10 cellular contexts compared by ENCODE assay signal in the genomic region with DNA sequence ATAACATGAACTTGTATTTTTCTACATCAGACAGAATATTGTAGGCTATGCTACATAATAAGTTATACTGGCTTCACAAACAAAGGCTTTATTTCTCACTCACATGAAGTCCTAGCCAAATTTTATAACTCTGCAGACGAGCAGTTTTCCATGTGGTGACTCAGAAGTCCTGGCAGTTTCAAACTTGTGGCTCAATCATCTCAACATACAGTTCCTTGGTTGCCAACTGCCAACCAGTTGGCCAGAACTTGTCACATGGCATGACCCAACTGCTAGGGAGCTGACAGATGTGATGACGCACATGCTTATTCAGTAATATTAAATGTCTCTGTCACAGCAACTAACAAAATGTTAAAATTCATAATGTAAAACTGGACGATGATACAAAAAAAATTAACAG.
DNase-seq lines count a peak whose midpoint lies in the region; ATAC-seq lines count a peak whose summit lies in the region.
"Had no signal": no experiment of that assay in that cellular context is flagged by ENCODE, and none has a peak within 500 bp of the region (broad histone marks: within the 10 kb centered on the region; RNA-seq: fewer than 3 reads in every experiment).

No MANE protein-coding gene starts in this region.

- ATAC-seq in GM19023 (IDR thresholded peaks at IDR 0.05; ENCODE audit: unreplicated experiment) (no peak), HG03565 (IDR thresholded peaks at IDR 0.05; ENCODE audit: unreplicated experiment) (no peak)

- H3K4me1 ChIP-seq in effector memory CD4-positive, alpha-beta T cell (ENCODE audit: control insufficient read depth, insufficient read depth, low read length, poor library complexity, severe bottlenecking) = peaks cover 7% of the 10 kb centered on the region

- no peak overlapping the region for H3K27ac ChIP-seq in epithelial cell of prostate
- no peak overlapping the region for H3K27ac ChIP-seq in effector memory CD4-positive, alpha-beta T cell (ENCODE audit: insufficient read depth, low read length, poor library complexity, severe bottlenecking)

- no peaks in the 10 kb centered on the region for H3K27me3 ChIP-seq in effector memory CD4-positive, alpha-beta T cell (replicated peaks; ENCODE audit: control insufficient read depth, insufficient read depth, low read length, poor library complexity, severe bottlenecking)

- no peaks in the 10 kb centered on the region for H3K9me3 ChIP-seq in effector memory CD4-positive, alpha-beta T cell (ENCODE audit: control insufficient read depth, low read length)

- H3K36me3 ChIP-seq in effector memory CD4-positive, alpha-beta T cell (ENCODE audit: control insufficient read depth, insufficient read depth, low read length) = no peaks in the 10 kb centered on the region

- H3K4me3 ChIP-seq in effector memory CD4-positive, alpha-beta T cell (ENCODE audit: insufficient read depth, low read depth, low read length, poor library complexity, severe bottlenecking) = no peak overlapping the region

- DNase-seq in Ammon's horn (ENCODE audit: low spot score) (peak; percentile 35), NCI-H2171 treated with DMSO at 0.1 percent for 48 hours (lab: John Stamatoyannopoulos, UW) (peak; percentile 15), epithelial cell of prostate (ENCODE audit: low read depth, low spot score) (peak; percentile 93), myocyte (ENCODE audit: low read depth) (peak; percentile 91), NCI-H1694 (lab: John Stamatoyannopoulos, UW) (no peak)
- DNase-seq in effector memory CD4-positive, alpha-beta T cell = no peak
- DNase-seq: islet precursor cell, small intestine had no signal

Comparison
In these comparisons a context has a peak if more than half of its experiments do, and no peak if none do; other contexts are left out.
1. DNase-seq: peak in Ammon's horn (single experiment), NCI-H2171 treated with DMSO at 0.1 percent for 48 hours (single experiment), epithelial cell of prostate (single experiment) and myocyte (single experiment); none in NCI-H1694 (single experiment) and effector memory CD4-positive, alpha-beta T cell (0 of 3).